ENCODE assay signal across 13 cellular contexts in genomic region chr2:127208313-127208712, GRCh38. TPM values are rescaled to one million over a fixed set of nuclear protein-coding genes. Genes with fewer than 3 reads are reported as not detected.
DNase-seq lines count a peak whose midpoint lies in the region; ATAC-seq lines count a peak whose summit lies in the region.
"Had no signal": no experiment of that assay in that cellular context is flagged by ENCODE, and none has a peak within 500 bp of the region (broad histone marks: within the 10 kb centered on the region; RNA-seq: fewer than 3 reads in every experiment).

No MANE protein-coding gene starts in this region.

- ATAC-seq in GM21360 (IDR thresholded peaks at IDR 0.05; ENCODE audit: unreplicated experiment) (no peak), GM18868 (IDR thresholded peaks at IDR 0.05; ENCODE audit: unreplicated experiment) (no peak)
- ATAC-seq: activated CD8-positive, alpha-beta T cell treated with anti-CD3 and anti-CD28 coated beads for 36 hours; left lung had no signal

- DNase-seq in DMS153 treated with DMSO at 0.1 percent for 48 hours (lab: John Stamatoyannopoulos, UW; ENCODE audit: unreplicated experiment) (peak; percentile 40), NCI-H1105 (lab: John Stamatoyannopoulos, UW) (peak; percentile 80), RPMI7951 (ENCODE audit: low read depth) (peak; percentile 97), islet precursor cell (peak; percentile 91), kidney glomerular epithelial cell (lab: John Stamatoyannopoulos, UW) (no peak)
- DNase-seq in activated CD4-positive, alpha-beta T cell treated with anti-CD3 and anti-CD28 coated beads for 4 hours: no peak
- DNase-seq: activated CD8-positive, alpha-beta T cell treated with anti-CD3 and anti-CD28 coated beads for 36 hours; aorta; CD4-positive, CD25-positive, alpha-beta regulatory T cell; left lung; MM.1S had no signal

RNA-seq across cellular contexts. Expression of gene CYP27C1, which starts 11.8 kb away (rescaled TPM):
- total RNA-seq in RPMI7951 (2014; rRNA removed; shearing (Covaris generic)): 3.5 TPM in 2 replicates
- total RNA-seq: activated CD8-positive, alpha-beta T cell treated with anti-CD3 and anti-CD28 coated beads for 36 hours; CD4-positive, CD25-positive, alpha-beta regulatory T cell had no signal

Comparison
In these comparisons a context has a peak if more than half of its experiments do, and no peak if none do; other contexts are left out.
1. DNase-seq: peak in DMS153 treated with DMSO at 0.1 percent for 48 hours (single experiment), NCI-H1105 (single experiment), RPMI7951 (single experiment) and islet precursor cell (single experiment); none in activated CD4-positive, alpha-beta T cell treated with anti-CD3 and anti-CD28 coated beads for 4 hours (0 of 2) and kidney glomerular epithelial cell (single experiment).